25 cellular contexts compared by ENCODE assay signal in the genomic region with DNA sequence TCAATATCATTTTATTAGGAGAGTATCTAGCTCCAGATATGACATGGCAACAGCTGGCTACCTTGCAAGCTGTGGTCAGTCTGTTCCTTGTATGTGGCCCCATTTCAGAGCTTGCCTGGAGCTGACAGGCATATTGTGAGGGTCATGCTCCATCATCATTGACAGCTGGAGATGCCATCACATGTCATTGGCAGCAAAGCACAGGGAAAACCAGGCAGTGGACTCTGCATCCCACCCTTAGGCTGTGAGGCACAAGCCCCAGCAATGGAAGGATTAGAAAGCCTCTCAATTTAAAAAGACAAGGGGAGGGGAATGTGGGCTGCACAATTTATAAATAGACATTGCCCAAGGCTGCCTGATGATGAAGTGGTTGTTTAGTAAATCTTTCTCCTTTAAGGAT.
"Had no signal": no experiment of that assay in that cellular context is flagged by ENCODE, and none has a peak within 500 bp of the region (broad histone marks: within the 10 kb centered on the region; RNA-seq: fewer than 3 reads in every experiment).

No MANE protein-coding gene starts in this region.

- DNase-seq: activated CD4-positive, alpha-beta T cell treated with anti-CD3 and anti-CD28 coated beads for 36 hours; activated CD4-positive, alpha-beta T cell treated with anti-CD3 and anti-CD28 coated beads, Interleukin-2, amount 50 U/mL, for 4 hours; activated CD8-positive, alpha-beta memory T cell treated with anti-CD3 and anti-CD28 coated beads for 24 hours; activated CD8-positive, alpha-beta memory T cell treated with anti-CD3 and anti-CD28 coated beads, Interleukin-2, amount 50 U/mL, for 4 hours; activated T-cell treated with anti-CD3 and anti-CD28 coated beads, Interleukin-2, amount 50 U/mL, for 24 hours; adrenal gland; cerebellar nuclear complex; cortex of kidney; endodermal cell; immature natural killer cell; mammary epithelial cell; stimulated activated CD4-positive, alpha-beta T cell treated with anti-CD3 and anti-CD28 coated beads, Interleukin-1b, Interleukin-23, amount 100 ng/mL, for 48 hours; stomach; T-cell had no signal

- ATAC-seq: activated CD4-positive, alpha-beta T cell treated with anti-CD3 and anti-CD28 coated beads for 36 hours; activated naive CD4-positive, alpha-beta T cell treated with anti-CD3 and anti-CD28 coated beads, Interleukin-2, amount 50 U/mL, for 72 hours; activated T-helper 17 cell treated with anti-CD3 and anti-CD28 coated beads, Interleukin-2, amount 50 U/mL, for 72 hours; left lobe of liver; natural killer cell treated with Interleukin-12 subunit alpha and Interleukin-12 subunit beta and Interleukin-15 and Interleukin-18, amount 100 ng/mL, for 72 hours; stimulated activated memory B cell treated with anti-CD40 and anti-IgM and Interleukin-4, amounts not matched to agents 10 μg/mL and 1 μg/mL and 100 μg/mL, for 72 hours; T-cell; WTC11 had no signal

- H3K4me1 ChIP-seq: adrenal gland, breast epithelium, prostate gland, suprapubic skin had no signal

- H3K36me3 ChIP-seq: adrenal gland, breast epithelium, prostate gland, suprapubic skin had no signal

- FAIRE-seq: astrocyte had no signal

- H3K4me3 ChIP-seq: adrenal gland, breast epithelium, prostate gland, stomach, suprapubic skin had no signal

- H3K27ac ChIP-seq: adrenal gland, breast epithelium, epithelial cell of prostate, prostate gland, stomach, suprapubic skin had no signal

- H3K9me3 ChIP-seq: adrenal gland, breast epithelium, prostate gland, suprapubic skin had no signal

- H3K27me3 ChIP-seq: adrenal gland, breast epithelium, stomach, suprapubic skin had no signal
